21 cellular contexts compared by ENCODE assay signal in the genomic region with DNA sequence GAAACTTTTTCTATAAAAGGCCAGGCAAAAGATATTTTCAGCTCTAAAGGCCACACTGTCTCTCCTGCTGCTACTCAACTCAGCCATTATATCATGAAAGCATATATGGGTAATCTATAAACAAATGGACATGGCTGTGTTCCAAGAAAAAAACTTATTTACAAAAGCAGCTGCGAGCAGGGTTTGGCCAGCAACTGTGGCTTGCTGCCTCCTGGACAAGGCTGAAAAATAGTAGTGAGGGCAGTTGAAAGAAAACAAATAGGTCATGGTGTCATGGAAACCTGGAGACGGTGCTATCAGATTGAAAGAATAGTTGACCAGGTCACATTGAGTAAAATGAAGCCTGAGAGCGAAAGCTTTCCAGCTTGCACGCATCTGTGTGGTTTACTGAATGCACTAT.
A peak's percentile ranks its signal among the peaks of the same experiment; 100 is the strongest.
DNase-seq lines count a peak whose midpoint lies in the region; ATAC-seq and TF ChIP-seq lines count a peak whose summit lies in the region.
"Had no signal": no experiment of that assay in that cellular context is flagged by ENCODE, and none has a peak within 500 bp of the region (broad histone marks: within the 10 kb centered on the region; RNA-seq: fewer than 3 reads in every experiment).

No MANE protein-coding gene starts in this region.

- peak; percentile 6 for DNase-seq in NCI-H2029 (lab: John Stamatoyannopoulos, UW)
- DNase-seq in NCI-H2029 treated with DMSO at 0.1 percent for 48 hours (lab: John Stamatoyannopoulos, UW) = no peak
- DNase-seq in NCI-H69 (lab: John Stamatoyannopoulos, UW) = peak; percentile 55
- peak; percentile 10 for DNase-seq in fibroblast of villous mesenchyme (ENCODE audit: low read depth)
- DNase-seq in smooth muscle cell of the brain vasculature (ENCODE audit: low read depth, low spot score) = peak; percentile 7
- no peak for DNase-seq in activated T-cell treated with anti-CD3 and anti-CD28 coated beads for 4 hours
- no peak for DNase-seq in GM20000 (ENCODE audit: low spot score)
- DNase-seq: activated CD4-positive, alpha-beta T cell treated with anti-CD3 and anti-CD28 coated beads for 4 hours; amygdala; cerebellar nuclear complex; DMS 273 treated with DMSO at 0.1 percent for 48 hours; effector memory CD8-positive, alpha-beta T cell; GM23248; heart left ventricle; mesendoderm; NCI-H1694; NCI-H524 treated with DMSO at 0.1 percent for 48 hours; SK-N-SH had no signal

- TF ChIP-seq CTCF in fibroblast of villous mesenchyme (IDR thresholded peaks at IDR 0.05; ENCODE audit: insufficient read depth, low read depth, low read length) (no peak), GM20000 (IDR thresholded peaks at IDR 0.05; ENCODE audit: extremely low read depth, missing control alignments) (no peak)

- no peak overlapping the region for H3K4me3 ChIP-seq in fibroblast of villous mesenchyme (ENCODE audit: low read depth, low read length)
- H3K4me3 ChIP-seq: BLaER1, GM23248, heart left ventricle, PC-9 had no signal

- ATAC-seq in GM21576 (IDR thresholded peaks at IDR 0.05; ENCODE audit: unreplicated experiment) = no peak
- ATAC-seq: effector memory CD8-positive, alpha-beta T cell; heart left ventricle had no signal

Comparison
In these comparisons a context has a peak if more than half of its experiments do, and no peak if none do; other contexts are left out.
1. DNase-seq: peak in NCI-H2029 (single experiment), NCI-H69 (single experiment), fibroblast of villous mesenchyme (single experiment) and smooth muscle cell of the brain vasculature (single experiment); none in NCI-H2029 treated with DMSO at 0.1 percent for 48 hours (single experiment), activated T-cell treated with anti-CD3 and anti-CD28 coated beads for 4 hours (single experiment) and GM20000 (single experiment).